Comparison of ENCODE assay signal across 11 cellular contexts in the genomic region with DNA sequence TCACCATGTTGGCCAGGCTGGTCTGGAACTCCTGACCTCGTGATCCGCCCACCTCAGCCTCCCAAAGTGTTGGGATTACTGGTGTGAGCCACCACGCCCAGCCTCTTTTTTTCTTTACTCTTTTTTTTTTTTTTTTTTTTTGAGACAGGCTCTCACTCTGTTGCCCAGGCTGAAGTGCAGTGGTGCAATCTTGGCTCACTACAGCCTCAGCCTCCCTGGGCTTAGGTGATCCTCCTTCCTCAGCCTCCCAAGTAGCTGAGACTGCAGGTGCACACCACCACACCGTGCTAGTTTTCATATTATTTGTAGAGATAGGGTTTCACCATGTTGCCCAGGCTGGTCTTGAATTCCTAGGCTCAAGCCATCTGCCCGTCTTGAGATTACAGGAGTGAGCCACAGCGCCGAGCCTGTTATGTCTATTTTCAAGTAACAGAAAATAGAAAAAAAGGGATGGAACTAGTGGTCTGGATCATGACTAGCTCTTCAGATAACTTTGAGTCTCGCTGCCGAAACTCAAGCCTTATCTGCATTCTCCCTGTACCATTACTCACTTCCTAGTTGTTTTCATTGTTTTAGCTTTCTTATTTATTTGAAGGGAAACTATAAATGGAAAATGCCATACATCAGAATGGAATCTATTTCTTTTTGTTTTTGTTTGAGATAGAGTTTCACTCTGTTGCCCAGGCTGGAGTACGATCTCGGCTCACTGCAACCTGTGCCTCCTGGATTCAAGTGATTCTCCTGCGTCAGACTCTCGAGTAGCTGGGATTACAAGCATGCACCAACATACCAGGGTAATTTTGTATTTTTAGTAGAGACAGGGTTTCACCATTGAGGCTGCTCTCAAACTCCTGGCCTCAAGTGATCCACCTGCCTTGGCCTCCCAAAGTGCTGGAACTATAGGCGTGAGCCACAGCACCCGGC. TPM values are rescaled to one million over a fixed set of nuclear protein-coding genes. Genes with fewer than 3 reads are reported as not detected.
"Had no signal": no experiment of that assay in that cellular context is flagged by ENCODE, and none has a peak within 500 bp of the region (broad histone marks: within the 10 kb centered on the region; RNA-seq: fewer than 3 reads in every experiment).

No MANE protein-coding gene starts in this region.

RNA-seq across cellular contexts. Expression of a gene that starts 8.0 kb away (rescaled TPM):
- total RNA-seq: activated naive CD4-positive, alpha-beta T cell treated with anti-CD3 and anti-CD28 coated beads, Interleukin-2, amount 50 U/mL, for 72 hours; activated T-cell treated with anti-CD3 and anti-CD28 coated beads, Interleukin-2, amount 50 U/mL, for 72 hours; aorta; heart left ventricle; left ventricle myocardium superior; mononuclear cell; natural killer cell; omental fat pad; renal cortical epithelial cell; right lobe of liver; SJCRH30 had no signal
- polyA plus RNA-seq: aorta, heart left ventricle had no signal

RNA-seq across cellular contexts. Expression of a gene that starts 17.1 kb away (rescaled TPM):
- total RNA-seq: mononuclear cell had no signal
